In the genomic region with DNA sequence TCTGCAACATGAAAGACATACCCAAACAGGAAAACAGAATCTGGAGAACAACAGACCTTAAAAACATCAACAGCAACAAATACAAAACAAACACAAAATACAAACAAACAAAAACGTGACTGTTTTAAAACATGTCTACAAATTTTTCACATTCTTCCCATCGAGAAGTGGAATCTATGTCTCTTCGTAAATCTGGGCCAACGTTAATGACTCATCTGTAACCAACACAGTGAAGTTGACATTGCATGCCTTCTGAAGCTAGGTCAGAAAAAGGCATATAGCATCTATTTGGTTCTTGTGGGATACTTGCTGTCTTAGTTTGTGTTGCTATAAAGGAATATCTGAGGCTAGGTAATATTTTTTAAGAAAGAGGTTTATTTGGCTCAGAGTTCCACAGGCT, we compare ENCODE assay signal across 18 cellular contexts.
DNase-seq lines count a peak whose midpoint lies in the region; ATAC-seq and TF ChIP-seq lines count a peak whose summit lies in the region.
"Had no signal": no experiment of that assay in that cellular context is flagged by ENCODE, and none has a peak within 500 bp of the region (broad histone marks: within the 10 kb centered on the region; RNA-seq: fewer than 3 reads in every experiment).

No MANE protein-coding gene starts in this region.

- H3K27me3 Mint-ChIP-seq in MCF 10A (ENCODE audit: insufficient read depth, unreplicated experiment): no peaks in the 10 kb centered on the region
- no peaks in the 10 kb centered on the region for H3K27me3 Mint-ChIP-seq in activated CD4-positive, alpha-beta memory T cell treated with anti-CD3 and anti-CD28 coated beads for 36 hours
- H3K27me3 Mint-ChIP-seq: natural killer cell treated with Interleukin-12 subunit alpha and Interleukin-12 subunit beta and Interleukin-15 and Interleukin-18, amount 100 ng/mL, for 72 hours had no signal

- no TSS peak for BruUV-seq in MCF 10A (replicated peaks; lab: Mats Ljungman, UMichigan)

- POLR2A ChIA-PET in MCF 10A (lab: Yijun Ruan, JAX): no interaction called here
- POLR2A ChIA-PET in activated CD4-positive, alpha-beta memory T cell treated with anti-CD3 and anti-CD28 coated beads for 36 hours (lab: Charles Lee): no interaction called here

- no peaks in the 10 kb centered on the region for H3K36me3 Mint-ChIP-seq in MCF 10A (ENCODE audit: insufficient read depth, unreplicated experiment)
- no peaks in the 10 kb centered on the region for H3K36me3 Mint-ChIP-seq in activated CD4-positive, alpha-beta memory T cell treated with anti-CD3 and anti-CD28 coated beads for 36 hours
- H3K36me3 Mint-ChIP-seq: natural killer cell treated with Interleukin-12 subunit alpha and Interleukin-12 subunit beta and Interleukin-15 and Interleukin-18, amount 100 ng/mL, for 72 hours had no signal

- TF ChIP-seq CTCF in MCF 10A (IDR thresholded peaks at IDR 0.05; ENCODE audit: unreplicated experiment): no peak
- no peak for TF ChIP-seq CTCF in breast epithelium (IDR thresholded peaks at IDR 0.05)
- no peak for TF ChIP-seq CTCF in foreskin fibroblast (IDR thresholded peaks at IDR 0.05; ENCODE audit: low read depth, low read length)

- H3K36me3 ChIP-seq in breast epithelium: no peaks in the 10 kb centered on the region
- H3K36me3 ChIP-seq in adipocyte (ENCODE audit: control insufficient read depth, insufficient read depth, low read length, severe bottlenecking): no peaks in the 10 kb centered on the region
- H3K36me3 ChIP-seq in aorta (ENCODE audit: control insufficient read depth in 1 of 2, insufficient read depth in 2 of 2, low read length in 1 of 2): no peaks in the 10 kb centered on the region
- H3K36me3 ChIP-seq: gastroesophageal sphincter, lower lobe of right lung had no signal

- H3K4me3 ChIP-seq in breast epithelium (no peak overlapping the region), adipocyte (ENCODE audit: low read length) (no peak overlapping the region), foreskin fibroblast (ENCODE audit: low read depth in 1 of 2, low read length in 2 of 2) (no peak overlapping the region), aorta (ENCODE audit: low read length in 2 of 2) (no peak overlapping the region)
- H3K4me3 ChIP-seq: gastroesophageal sphincter, lower lobe of right lung had no signal

- H3K4me1 Mint-ChIP-seq in MCF 10A (ENCODE audit: insufficient read depth, unreplicated experiment): peaks cover 8% of the 10 kb centered on the region
- H3K4me1 Mint-ChIP-seq in activated CD4-positive, alpha-beta memory T cell treated with anti-CD3 and anti-CD28 coated beads for 36 hours (ENCODE audit: low read depth): no peaks in the 10 kb centered on the region
- H3K4me1 Mint-ChIP-seq: IgD-negative memory B cell had no signal

- intact Hi-C loops in MCF 10A (cut with micrococcal nuclease) (no loop called here), breast epithelium (cut with DNase I; ENCODE audit: low total_unique reads) (no loop called here), aorta (cut with DNase I) (no loop called here)
- intact Hi-C loops in activated CD4-positive, alpha-beta memory T cell treated with anti-CD3 and anti-CD28 coated beads for 36 hours (cut with micrococcal nuclease): no loop called here

- H3K4me3 Mint-ChIP-seq in MCF 10A (ENCODE audit: unreplicated experiment): no peak overlapping the region
- no peak overlapping the region for H3K4me3 Mint-ChIP-seq in activated CD4-positive, alpha-beta memory T cell treated with anti-CD3 and anti-CD28 coated beads for 36 hours
- H3K4me3 Mint-ChIP-seq: IgD-negative memory B cell; natural killer cell treated with Interleukin-12 subunit alpha and Interleukin-12 subunit beta and Interleukin-15 and Interleukin-18, amount 100 ng/mL, for 72 hours had no signal

- no peak overlapping the region for H3K27ac Mint-ChIP-seq in MCF 10A (ENCODE audit: low read depth, unreplicated experiment)
- no peak overlapping the region for H3K27ac Mint-ChIP-seq in activated CD4-positive, alpha-beta memory T cell treated with anti-CD3 and anti-CD28 coated beads for 36 hours
- H3K27ac Mint-ChIP-seq: IgD-negative memory B cell; natural killer cell treated with Interleukin-12 subunit alpha and Interleukin-12 subunit beta and Interleukin-15 and Interleukin-18, amount 100 ng/mL, for 72 hours had no signal

- TF ChIP-seq POLR2A in breast epithelium (IDR thresholded peaks at IDR 0.05): no peak

- 15 to 34% methylated on average over 4 of the region's 4 CpGs for WGBS in aorta, 2 donors

- H3K9ac ChIP-seq in adipocyte (ENCODE audit: low read length): no peak overlapping the region

- ATAC-seq in HG03457 (IDR thresholded peaks at IDR 0.05; ENCODE audit: unreplicated experiment): no peak
- ATAC-seq in aorta (ENCODE audit: low FRiP score): no peak
- ATAC-seq: gastroesophageal sphincter; natural killer cell treated with Interleukin-12 subunit alpha and Interleukin-12 subunit beta and Interleukin-15 and Interleukin-18, amount 100 ng/mL, for 72 hours had no signal

- H3K4me1 ChIP-seq in breast epithelium: no peaks in the 10 kb centered on the region
- H3K4me1 ChIP-seq in adipocyte (ENCODE audit: control insufficient read depth, insufficient read depth, low read length): peaks cover 15% of the 10 kb centered on the region
- no peaks in the 10 kb centered on the region for H3K4me1 ChIP-seq in aorta (ENCODE audit: control insufficient read depth in 1 of 2, insufficient read depth in 2 of 2, low read length in 2 of 2)
- H3K4me1 ChIP-seq: gastroesophageal sphincter, lower lobe of right lung had no signal

- H3K27ac ChIP-seq in breast epithelium (no peak overlapping the region), aorta (ENCODE audit: low read depth in 1 of 2, low read length in 2 of 2) (no peak overlapping the region)
- H3K27ac ChIP-seq: gastroesophageal sphincter, lower lobe of right lung had no signal

- H3K9me3 Mint-ChIP-seq in MCF 10A (ENCODE audit: unreplicated experiment): no peaks in the 10 kb centered on the region
- H3K9me3 Mint-ChIP-seq in activated CD4-positive, alpha-beta memory T cell treated with anti-CD3 and anti-CD28 coated beads for 36 hours: no peaks in the 10 kb centered on the region
- H3K9me3 Mint-ChIP-seq: natural killer cell treated with Interleukin-12 subunit alpha and Interleukin-12 subunit beta and Interleukin-15 and Interleukin-18, amount 100 ng/mL, for 72 hours had no signal

- CTCF ChIA-PET in MCF 10A (lab: Yijun Ruan, JAX): no interaction called here
- CTCF ChIA-PET in activated CD4-positive, alpha-beta memory T cell treated with anti-CD3 and anti-CD28 coated beads for 36 hours (lab: Charles Lee): no interaction called here

- H3K9me3 ChIP-seq in breast epithelium (no peaks in the 10 kb centered on the region), adipocyte (ENCODE audit: control insufficient read depth, low read length) (peaks cover 3% of the 10 kb centered on the region), aorta (ENCODE audit: control insufficient read depth, low read length) (no peaks in the 10 kb centered on the region)
- H3K9me3 ChIP-seq: gastroesophageal sphincter, lower lobe of right lung had no signal

- peak; percentile 31 for DNase-seq in MCF 10A (ENCODE audit: unreplicated experiment)
- DNase-seq in breast epithelium (ENCODE audit: low spot score in 2 of 2): no peak
- peak; percentile 73 for DNase-seq in adipocyte (ENCODE audit: low read depth)
- DNase-seq in foreskin fibroblast: peak; percentile 67 to 80
- DNase-seq in activated CD4-positive, alpha-beta memory T cell treated with anti-CD3 and anti-CD28 coated beads for 36 hours: no peak
- DNase-seq in NCI-H2227 (lab: John Stamatoyannopoulos, UW; ENCODE audit: unreplicated experiment): no peak
- DNase-seq in aorta: no peak
- DNase-seq: activated CD8-positive, alpha-beta memory T cell treated with anti-CD3 and anti-CD28 coated beads for 24 hours; activated effector memory CD4-positive, alpha-beta T cell treated with Interleukin-2 at 50 U/mL for 16 hours; Calu3; lower lobe of right lung; NCI-H1436 treated with DMSO at 0.1 percent for 48 hours; NCI-H526; retina had no signal

- H3K27me3 ChIP-seq in breast epithelium: no peaks in the 10 kb centered on the region
- no peaks in the 10 kb centered on the region for H3K27me3 ChIP-seq in adipocyte (replicated peaks; ENCODE audit: control insufficient read depth, insufficient read depth, low read length)
- H3K27me3 ChIP-seq in aorta (ENCODE audit: control insufficient read depth in 1 of 2, insufficient read depth in 2 of 2, low read length in 1 of 2): no peaks in the 10 kb centered on the region
- H3K27me3 ChIP-seq: gastroesophageal sphincter had no signal

Comparison
In these comparisons a context has a peak if more than half of its experiments do, and no peak if none do; other contexts are left out.
1. DNase-seq: peak in MCF 10A (single experiment), adipocyte (single experiment) and foreskin fibroblast (2 of 2); none in breast epithelium (0 of 2), activated CD4-positive, alpha-beta memory T cell treated with anti-CD3 and anti-CD28 coated beads for 36 hours (single experiment), NCI-H2227 (single experiment) and aorta (0 of 2).